ENCODE assay signal across 2 cellular contexts in the genomic region with DNA sequence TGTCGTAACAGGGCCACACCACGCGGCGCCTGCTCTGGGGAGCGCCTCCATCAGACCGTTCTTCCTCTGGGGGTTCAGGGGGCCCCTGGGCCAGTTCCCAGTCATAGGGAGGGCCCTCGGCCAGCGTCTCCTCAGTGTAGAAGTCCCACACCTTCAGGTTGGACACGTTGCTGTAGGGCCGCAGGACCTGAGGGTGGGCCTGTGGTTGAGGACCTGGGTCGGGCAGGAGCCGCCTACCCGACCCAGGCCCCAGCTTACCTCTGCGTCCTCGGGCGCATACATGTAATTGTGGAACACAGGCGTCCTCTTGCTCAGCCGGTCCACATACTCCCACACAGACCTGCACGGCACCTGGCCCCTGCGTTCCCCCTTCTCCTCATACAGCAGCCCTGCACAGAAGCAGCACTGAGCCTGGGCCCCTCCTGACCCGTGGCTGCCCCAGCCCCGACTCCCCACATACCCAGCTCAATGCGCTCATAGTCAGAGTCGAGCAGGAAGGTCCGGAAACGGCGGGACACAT.
TF ChIP-seq lines count a peak whose summit lies in the region.

No MANE protein-coding gene starts in this region.

TF ChIP-seq in GM12878, 131 proteins besides CTCF, POLR2A, EP300 and RAD21:
- no peak for TF ChIP-seq TARDBP (IDR thresholded peaks at IDR 0.05; ENCODE audit: borderline replicate concordance)
- TF ChIP-seq RELA (IDR thresholded peaks at IDR 0.05; ENCODE audit: borderline replicate concordance, partially characterized antibody) = no peak
- no peak for TF ChIP-seq NFXL1 (IDR thresholded peaks at IDR 0.05; ENCODE audit: borderline replicate concordance)
- TF ChIP-seq ZNF24 (IDR thresholded peaks at IDR 0.05) = no peak
- no peak for TF ChIP-seq POLR2AphosphoS5 (IDR thresholded peaks at IDR 0.05; ENCODE audit: low read length)
- no peak for TF ChIP-seq ZBED1 (IDR thresholded peaks at IDR 0.05; ENCODE audit: borderline replicate concordance)
- no peak for TF ChIP-seq ZNF217 (IDR thresholded peaks at IDR 0.05)
- TF ChIP-seq, protein P1, sequence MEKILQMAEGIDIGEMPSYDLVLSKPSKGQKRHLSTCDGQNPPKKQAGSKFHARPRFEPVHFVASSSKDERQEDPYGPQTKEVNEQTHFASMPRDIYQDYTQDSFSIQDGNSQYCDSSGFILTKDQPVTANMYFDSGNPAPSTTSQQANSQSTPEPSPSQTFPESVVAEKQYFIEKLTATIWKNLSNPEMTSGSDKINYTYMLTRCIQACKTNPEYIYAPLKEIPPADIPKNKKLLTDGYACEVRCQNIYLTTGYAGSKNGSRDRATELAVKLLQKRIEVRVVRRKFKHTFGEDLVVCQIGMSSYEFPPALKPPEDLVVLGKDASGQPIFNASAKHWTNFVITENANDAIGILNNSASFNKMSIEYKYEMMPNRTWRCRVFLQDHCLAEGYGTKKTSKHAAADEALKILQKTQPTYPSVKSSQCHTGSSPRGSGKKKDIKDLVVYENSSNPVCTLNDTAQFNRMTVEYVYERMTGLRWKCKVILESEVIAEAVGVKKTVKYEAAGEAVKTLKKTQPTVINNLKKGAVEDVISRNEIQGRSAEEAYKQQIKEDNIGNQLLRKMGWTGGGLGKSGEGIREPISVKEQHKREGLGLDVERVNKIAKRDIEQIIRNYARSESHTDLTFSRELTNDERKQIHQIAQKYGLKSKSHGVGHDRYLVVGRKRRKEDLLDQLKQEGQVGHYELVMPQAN (conservative IDR thresholded peaks at IDR 0.05) = no peak
- no peak for TF ChIP-seq KAT2A (conservative IDR thresholded peaks at IDR 0.05; ENCODE audit: control insufficient read depth, low read depth, low read length)
- TF ChIP-seq, protein P2, sequence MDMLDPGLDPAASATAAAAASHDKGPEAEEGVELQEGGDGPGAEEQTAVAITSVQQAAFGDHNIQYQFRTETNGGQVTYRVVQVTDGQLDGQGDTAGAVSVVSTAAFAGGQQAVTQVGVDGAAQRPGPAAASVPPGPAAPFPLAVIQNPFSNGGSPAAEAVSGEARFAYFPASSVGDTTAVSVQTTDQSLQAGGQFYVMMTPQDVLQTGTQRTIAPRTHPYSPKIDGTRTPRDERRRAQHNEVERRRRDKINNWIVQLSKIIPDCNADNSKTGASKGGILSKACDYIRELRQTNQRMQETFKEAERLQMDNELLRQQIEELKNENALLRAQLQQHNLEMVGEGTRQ (IDR thresholded peaks at IDR 0.05; ENCODE audit: borderline replicate concordance, low read depth, low read length) = no peak
- TF ChIP-seq, protein P3, sequence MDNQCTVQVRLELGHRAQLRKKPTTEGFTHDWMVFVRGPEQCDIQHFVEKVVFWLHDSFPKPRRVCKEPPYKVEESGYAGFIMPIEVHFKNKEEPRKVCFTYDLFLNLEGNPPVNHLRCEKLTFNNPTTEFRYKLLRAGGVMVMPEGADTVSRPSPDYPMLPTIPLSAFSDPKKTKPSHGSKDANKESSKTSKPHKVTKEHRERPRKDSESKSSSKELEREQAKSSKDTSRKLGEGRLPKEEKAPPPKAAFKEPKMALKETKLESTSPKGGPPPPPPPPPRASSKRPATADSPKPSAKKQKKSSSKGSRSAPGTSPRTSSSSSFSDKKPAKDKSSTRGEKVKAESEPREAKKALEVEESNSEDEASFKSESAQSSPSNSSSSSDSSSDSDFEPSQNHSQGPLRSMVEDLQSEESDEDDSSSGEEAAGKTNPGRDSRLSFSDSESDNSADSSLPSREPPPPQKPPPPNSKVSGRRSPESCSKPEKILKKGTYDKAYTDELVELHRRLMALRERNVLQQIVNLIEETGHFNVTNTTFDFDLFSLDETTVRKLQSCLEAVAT (IDR thresholded peaks at IDR 0.05) = no peak
- TF ChIP-seq, protein P4, sequence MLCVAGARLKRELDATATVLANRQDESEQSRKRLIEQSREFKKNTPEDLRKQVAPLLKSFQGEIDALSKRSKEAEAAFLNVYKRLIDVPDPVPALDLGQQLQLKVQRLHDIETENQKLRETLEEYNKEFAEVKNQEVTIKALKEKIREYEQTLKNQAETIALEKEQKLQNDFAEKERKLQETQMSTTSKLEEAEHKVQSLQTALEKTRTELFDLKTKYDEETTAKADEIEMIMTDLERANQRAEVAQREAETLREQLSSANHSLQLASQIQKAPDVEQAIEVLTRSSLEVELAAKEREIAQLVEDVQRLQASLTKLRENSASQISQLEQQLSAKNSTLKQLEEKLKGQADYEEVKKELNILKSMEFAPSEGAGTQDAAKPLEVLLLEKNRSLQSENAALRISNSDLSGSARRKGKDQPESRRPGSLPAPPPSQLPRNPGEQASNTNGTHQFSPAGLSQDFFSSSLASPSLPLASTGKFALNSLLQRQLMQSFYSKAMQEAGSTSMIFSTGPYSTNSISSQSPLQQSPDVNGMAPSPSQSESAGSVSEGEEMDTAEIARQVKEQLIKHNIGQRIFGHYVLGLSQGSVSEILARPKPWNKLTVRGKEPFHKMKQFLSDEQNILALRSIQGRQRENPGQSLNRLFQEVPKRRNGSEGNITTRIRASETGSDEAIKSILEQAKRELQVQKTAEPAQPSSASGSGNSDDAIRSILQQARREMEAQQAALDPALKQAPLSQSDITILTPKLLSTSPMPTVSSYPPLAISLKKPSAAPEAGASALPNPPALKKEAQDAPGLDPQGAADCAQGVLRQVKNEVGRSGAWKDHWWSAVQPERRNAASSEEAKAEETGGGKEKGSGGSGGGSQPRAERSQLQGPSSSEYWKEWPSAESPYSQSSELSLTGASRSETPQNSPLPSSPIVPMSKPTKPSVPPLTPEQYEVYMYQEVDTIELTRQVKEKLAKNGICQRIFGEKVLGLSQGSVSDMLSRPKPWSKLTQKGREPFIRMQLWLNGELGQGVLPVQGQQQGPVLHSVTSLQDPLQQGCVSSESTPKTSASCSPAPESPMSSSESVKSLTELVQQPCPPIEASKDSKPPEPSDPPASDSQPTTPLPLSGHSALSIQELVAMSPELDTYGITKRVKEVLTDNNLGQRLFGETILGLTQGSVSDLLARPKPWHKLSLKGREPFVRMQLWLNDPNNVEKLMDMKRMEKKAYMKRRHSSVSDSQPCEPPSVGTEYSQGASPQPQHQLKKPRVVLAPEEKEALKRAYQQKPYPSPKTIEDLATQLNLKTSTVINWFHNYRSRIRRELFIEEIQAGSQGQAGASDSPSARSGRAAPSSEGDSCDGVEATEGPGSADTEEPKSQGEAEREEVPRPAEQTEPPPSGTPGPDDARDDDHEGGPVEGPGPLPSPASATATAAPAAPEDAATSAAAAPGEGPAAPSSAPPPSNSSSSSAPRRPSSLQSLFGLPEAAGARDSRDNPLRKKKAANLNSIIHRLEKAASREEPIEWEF (IDR thresholded peaks at IDR 0.05; ENCODE audit: insufficient replicate concordance, low read depth, low read length) = no peak
- TF ChIP-seq MEF2A (IDR thresholded peaks at IDR 0.05; ENCODE audit: insufficient read depth, low read depth, low read length) = no peak
TF ChIP-seq in GM12878: peak in this region for 0.

TF ChIP-seq in endothelial cell of umbilical vein, 7 proteins besides CTCF, POLR2A, EP300 and RAD21:
- no peak for TF ChIP-seq GATA2 (IDR thresholded peaks at IDR 0.05; ENCODE audit: insufficient read depth, insufficient read length, low read depth, low read length)
- TF ChIP-seq FOS (IDR thresholded peaks at IDR 0.05; ENCODE audit: borderline replicate concordance, insufficient read depth, low read length) = no peak
- no peak for TF ChIP-seq MYC (IDR thresholded peaks at IDR 0.05; ENCODE audit: low read depth, low read length)
- no peak for TF ChIP-seq JUN (IDR thresholded peaks at IDR 0.05; ENCODE audit: borderline replicate concordance, insufficient read depth, insufficient read length, low read depth)
- no peak for TF ChIP-seq EZH2 (IDR thresholded peaks at IDR 0.05; ENCODE audit: borderline replicate concordance, low read depth, low read length, severe bottlenecking)
- no peak for TF ChIP-seq POLR2AphosphoS5 (IDR thresholded peaks at IDR 0.05; ENCODE audit: insufficient read depth, low read depth, low read length)
- TF ChIP-seq, protein P5, sequence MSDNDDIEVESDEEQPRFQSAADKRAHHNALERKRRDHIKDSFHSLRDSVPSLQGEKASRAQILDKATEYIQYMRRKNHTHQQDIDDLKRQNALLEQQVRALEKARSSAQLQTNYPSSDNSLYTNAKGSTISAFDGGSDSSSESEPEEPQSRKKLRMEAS (IDR thresholded peaks at IDR 0.05; ENCODE audit: insufficient read depth, insufficient read length) = no peak
